16 cellular contexts compared by ENCODE assay signal in the genomic region with DNA sequence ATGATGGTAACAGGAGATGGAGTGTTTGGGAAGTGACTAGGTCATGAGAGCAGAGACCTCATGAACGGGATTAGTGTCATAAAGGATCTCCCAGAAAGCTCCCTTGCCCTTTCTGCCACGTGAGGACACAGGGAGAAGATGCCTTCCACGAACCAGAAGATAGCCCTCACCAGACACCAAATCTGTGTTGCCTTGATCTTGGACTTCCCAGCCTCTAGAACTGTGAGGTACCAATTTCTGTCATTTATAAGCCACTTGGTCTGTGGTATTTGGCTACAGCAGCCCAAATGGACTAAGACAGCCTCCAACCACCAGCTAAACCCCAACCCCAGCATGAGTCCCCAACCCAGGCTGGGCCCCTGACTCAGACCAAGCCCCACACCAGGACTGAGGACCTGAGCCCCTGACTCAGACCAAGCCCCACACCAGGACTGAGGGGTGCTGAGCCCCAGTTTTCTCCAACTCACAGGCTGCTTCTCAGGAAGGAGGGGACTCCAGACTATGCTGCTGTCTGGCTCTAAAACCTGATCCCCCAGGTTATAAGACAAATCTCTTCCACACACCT. TPM values are rescaled to one million over a fixed set of nuclear protein-coding genes. Genes with fewer than 3 reads are reported as not detected.
DNase-seq lines count a peak whose midpoint lies in the region; ATAC-seq and TF ChIP-seq lines count a peak whose summit lies in the region.
"Had no signal": no experiment of that assay in that cellular context is flagged by ENCODE, and none has a peak within 500 bp of the region (broad histone marks: within the 10 kb centered on the region; RNA-seq: fewer than 3 reads in every experiment).

No MANE protein-coding gene starts in this region.

- H3K36me3 Mint-ChIP-seq in activated naive CD8-positive, alpha-beta T cell treated with anti-CD3 and anti-CD28 coated beads, Interleukin-2, amount 50 U/mL, for 24 hours (ENCODE audit: low read depth): no peaks in the 10 kb centered on the region
- peaks cover 5% of the 10 kb centered on the region for H3K36me3 Mint-ChIP-seq in activated naive CD8-positive, alpha-beta T cell treated with anti-CD3 and anti-CD28 coated beads for 36 hours
- H3K36me3 Mint-ChIP-seq in activated T-helper 17 cell treated with anti-CD3 and anti-CD28 coated beads, Interleukin-2, amount 50 U/mL, for 72 hours (ENCODE audit: low read depth): no peaks in the 10 kb centered on the region
- H3K36me3 Mint-ChIP-seq: CD14-positive monocyte had no signal

- no peak for TF ChIP-seq CTCF in osteoblast (IDR thresholded peaks at IDR 0.05; ENCODE audit: extremely low read depth, low read depth, low read length)
- TF ChIP-seq CTCF in vagina (IDR thresholded peaks at IDR 0.05): no peak

- peak; percentile 3 for ATAC-seq in activated naive CD8-positive, alpha-beta T cell treated with anti-CD3 and anti-CD28 coated beads, Interleukin-2, amount 50 U/mL, for 24 hours
- ATAC-seq in activated T-helper 17 cell treated with anti-CD3 and anti-CD28 coated beads, Interleukin-2, amount 50 U/mL, for 72 hours (replicated peaks): peak; percentile 29

- H3K27ac Mint-ChIP-seq in activated naive CD8-positive, alpha-beta T cell treated with anti-CD3 and anti-CD28 coated beads, Interleukin-2, amount 50 U/mL, for 24 hours: peak overlapping the region; percentile 6
- no peak overlapping the region for H3K27ac Mint-ChIP-seq in activated naive CD8-positive, alpha-beta T cell treated with anti-CD3 and anti-CD28 coated beads for 36 hours
- H3K27ac Mint-ChIP-seq in activated T-helper 17 cell treated with anti-CD3 and anti-CD28 coated beads, Interleukin-2, amount 50 U/mL, for 72 hours: peak overlapping the region; percentile 7

- H3K27ac ChIP-seq in osteoblast (ENCODE audit: low read depth, low read length) (peak overlapping the region; percentile 45), vagina (peak overlapping the region; percentile 66)
- H3K27ac ChIP-seq: 22Rv1 had no signal

- peaks cover 16% of the 10 kb centered on the region for H3K4me1 Mint-ChIP-seq in activated naive CD8-positive, alpha-beta T cell treated with anti-CD3 and anti-CD28 coated beads, Interleukin-2, amount 50 U/mL, for 24 hours
- peaks cover 8% of the 10 kb centered on the region for H3K4me1 Mint-ChIP-seq in activated naive CD8-positive, alpha-beta T cell treated with anti-CD3 and anti-CD28 coated beads for 36 hours
- H3K4me1 Mint-ChIP-seq in activated T-helper 17 cell treated with anti-CD3 and anti-CD28 coated beads, Interleukin-2, amount 50 U/mL, for 72 hours: peaks cover 2% of the 10 kb centered on the region
- H3K4me1 Mint-ChIP-seq: CD14-positive monocyte had no signal

- H3K27me3 Mint-ChIP-seq in activated naive CD8-positive, alpha-beta T cell treated with anti-CD3 and anti-CD28 coated beads, Interleukin-2, amount 50 U/mL, for 24 hours: peaks cover 4% of the 10 kb centered on the region
- peaks cover 3% of the 10 kb centered on the region for H3K27me3 Mint-ChIP-seq in activated naive CD8-positive, alpha-beta T cell treated with anti-CD3 and anti-CD28 coated beads for 36 hours
- H3K27me3 Mint-ChIP-seq in activated T-helper 17 cell treated with anti-CD3 and anti-CD28 coated beads, Interleukin-2, amount 50 U/mL, for 72 hours: peaks cover 26% of the 10 kb centered on the region

- no peak overlapping the region for H3K4me3 Mint-ChIP-seq in activated naive CD8-positive, alpha-beta T cell treated with anti-CD3 and anti-CD28 coated beads, Interleukin-2, amount 50 U/mL, for 24 hours
- H3K4me3 Mint-ChIP-seq in activated naive CD8-positive, alpha-beta T cell treated with anti-CD3 and anti-CD28 coated beads for 36 hours: no peak overlapping the region
- no peak overlapping the region for H3K4me3 Mint-ChIP-seq in activated T-helper 17 cell treated with anti-CD3 and anti-CD28 coated beads, Interleukin-2, amount 50 U/mL, for 72 hours

- H3K9me3 ChIP-seq in osteoblast (ENCODE audit: low read depth, low read length): no peaks in the 10 kb centered on the region
- no peaks in the 10 kb centered on the region for H3K9me3 ChIP-seq in vagina
- H3K9me3 ChIP-seq: Caco-2 had no signal

- peaks cover 65% of the 10 kb centered on the region for H4K20me1 ChIP-seq in osteoblast (ENCODE audit: insufficient read depth, low read length)

- H3K4me1 ChIP-seq in osteoblast (ENCODE audit: insufficient read depth, low read length) (peaks cover 25% of the 10 kb centered on the region), vagina (peaks cover 71% of the 10 kb centered on the region)
- H3K4me1 ChIP-seq: Caco-2 had no signal

- no peak for TF ChIP-seq POLR2A in vagina (IDR thresholded peaks at IDR 0.05)

- no peak overlapping the region for H2AFZ ChIP-seq in osteoblast (ENCODE audit: low read length)

- H3K9me3 Mint-ChIP-seq in activated naive CD8-positive, alpha-beta T cell treated with anti-CD3 and anti-CD28 coated beads, Interleukin-2, amount 50 U/mL, for 24 hours: no peaks in the 10 kb centered on the region
- H3K9me3 Mint-ChIP-seq in activated naive CD8-positive, alpha-beta T cell treated with anti-CD3 and anti-CD28 coated beads for 36 hours: no peaks in the 10 kb centered on the region
- H3K9me3 Mint-ChIP-seq in activated T-helper 17 cell treated with anti-CD3 and anti-CD28 coated beads, Interleukin-2, amount 50 U/mL, for 72 hours: no peaks in the 10 kb centered on the region

- no peak for DNase-seq in activated naive CD8-positive, alpha-beta T cell treated with anti-CD3 and anti-CD28 coated beads, Interleukin-2, amount 50 U/mL, for 24 hours
- no peak for DNase-seq in activated naive CD8-positive, alpha-beta T cell treated with anti-CD3 and anti-CD28 coated beads for 36 hours
- peak; percentile 71 for DNase-seq in osteoblast (ENCODE audit: insufficient read length, low spot score, missing footprints)
- no peak for DNase-seq in vagina (ENCODE audit: extremely low spot score in 2 of 2)
- DNase-seq in cerebellum (ENCODE audit: low spot score): no peak
- no peak for DNase-seq in NCI-H2227 (lab: John Stamatoyannopoulos, UW; ENCODE audit: unreplicated experiment)
- no peak for DNase-seq in NK-92 treated with Interleukin-12 subunit alpha and Interleukin-12 subunit beta, amount 100 ng/mL, for 24 hours (lab: John Stamatoyannopoulos, UW)
- DNase-seq: Caco-2, KG1, NCI-H1092, NCI-H1694 treated with DMSO at 0.1 percent for 48 hours, NCI-H446, SHP77 treated with DMSO at 0.1 percent for 48 hours had no signal

- H3K79me2 ChIP-seq in osteoblast (ENCODE audit: insufficient read depth, low read length): peaks cover 53% of the 10 kb centered on the region

- intact Hi-C loops in vagina (cut with DNase I): no loop called here

- no peak overlapping the region for H3K4me3 ChIP-seq in osteoblast (ENCODE audit: insufficient read depth, low read length)
- no peak overlapping the region for H3K4me3 ChIP-seq in vagina

- H3K36me3 ChIP-seq in osteoblast (ENCODE audit: insufficient read depth, low read length): peaks cover 20% of the 10 kb centered on the region
- H3K36me3 ChIP-seq in vagina: peaks cover 0 to 13% of the 10 kb centered on the region in 2 donors

- H3K27me3 ChIP-seq in osteoblast (ENCODE audit: insufficient read depth, low read length): no peaks in the 10 kb centered on the region
- no peaks in the 10 kb centered on the region for H3K27me3 ChIP-seq in vagina

- H3K4me2 ChIP-seq in osteoblast (ENCODE audit: insufficient read depth, low read length): no peak overlapping the region

RNA-seq across cellular contexts. Expression of gene PTPRS, which starts 54.1 kb away (rescaled TPM):
- total RNA-seq in activated naive CD8-positive, alpha-beta T cell treated with anti-CD3 and anti-CD28 coated beads for 36 hours: 1 to 10 TPM; 3.5 to 4.1 TPM
- total RNA-seq in activated T-helper 17 cell treated with anti-CD3 and anti-CD28 coated beads, Interleukin-2, amount 50 U/mL, for 72 hours: 1 to 10 TPM in 1 of 2 donors, under 1 TPM in 1; 0.04 to 3.2 TPM
- total RNA-seq in osteoblast: 218 and 227 TPM in 2 replicates
- 295 TPM for total RNA-seq in vagina
- 207 TPM for total RNA-seq in cerebellum

Comparison
In these comparisons a context has a peak if more than half of its experiments do, and no peak if none do; other contexts are left out.
1. RNA of gene PTPRS, which starts 54.1 kb away (total RNA-seq): 295 TPM in vagina (single experiment), 218 to 227 TPM in osteoblast and 207 TPM in cerebellum (single experiment); 3.5 to 4.1 TPM in activated naive CD8-positive, alpha-beta T cell treated with anti-CD3 and anti-CD28 coated beads for 36 hours and 0.04 to 3.2 TPM in activated T-helper 17 cell treated with anti-CD3 and anti-CD28 coated beads, Interleukin-2, amount 50 U/mL, for 72 hours; every median in the first group is over 10 times any median in the second.